Comparison of ENCODE assay signal across 12 cellular contexts in the genomic region with DNA sequence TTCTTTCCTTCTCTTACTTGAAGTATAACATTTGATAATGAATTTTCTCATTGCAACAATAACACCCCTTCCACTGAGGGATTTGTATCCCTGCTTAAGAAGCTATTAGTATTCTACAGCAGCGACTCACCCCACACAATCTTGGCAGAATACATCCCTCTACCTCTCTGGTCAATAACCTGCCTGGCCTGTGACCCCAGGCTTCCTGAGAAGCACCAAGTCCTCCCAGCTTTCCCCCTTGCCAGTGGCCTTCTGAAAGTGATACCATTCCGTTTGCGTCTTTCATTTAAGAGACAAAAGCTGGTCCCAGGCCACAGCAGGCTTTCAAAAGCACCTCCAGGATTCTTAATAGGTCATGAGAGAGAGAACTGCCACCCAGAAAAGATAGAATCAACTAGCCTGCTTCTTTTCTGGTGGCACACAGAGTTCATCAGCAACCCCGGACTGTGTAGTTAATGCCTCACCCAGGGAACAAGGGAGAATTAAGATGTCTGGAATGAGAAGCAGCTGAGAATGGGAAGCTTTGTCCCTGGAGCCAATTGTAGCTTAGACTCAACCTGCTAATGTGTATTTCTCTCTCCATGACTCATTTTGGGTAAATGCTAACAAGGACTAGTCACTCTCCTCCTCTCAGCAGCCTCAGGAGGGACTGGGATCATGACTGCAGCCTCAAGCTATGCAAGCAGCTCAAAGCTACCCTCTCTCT.
A peak's percentile ranks its signal among the peaks of the same experiment; 100 is the strongest.
DNase-seq lines count a peak whose midpoint lies in the region; ATAC-seq, FAIRE-seq and TF ChIP-seq lines count a peak whose summit lies in the region.
"Had no signal": no experiment of that assay in that cellular context is flagged by ENCODE, and none has a peak within 500 bp of the region (broad histone marks: within the 10 kb centered on the region; RNA-seq: fewer than 3 reads in every experiment).

No MANE protein-coding gene starts in this region.

- no peak overlapping the region for H3K27ac Mint-ChIP-seq in endothelial cell (ENCODE audit: unreplicated experiment)
- H3K27ac Mint-ChIP-seq: activated T-helper 17 cell treated with anti-CD3 and anti-CD28 coated beads, Interleukin-2, amount 50 U/mL, for 72 hours; T-cell had no signal

- H3K79me1 ChIP-seq in IMR-90 (ENCODE audit: low read depth in 1 of 2, low read length in 2 of 2): no peaks in the 10 kb centered on the region

- peak overlapping the region; percentile 91 for H2AK5ac ChIP-seq in IMR-90 (ENCODE audit: low read depth, low read length)

- H4K5ac ChIP-seq in IMR-90 (ENCODE audit: low read depth, low read length): peak overlapping the region; percentile 96

- H3K56ac ChIP-seq in IMR-90 (ENCODE audit: extremely low read depth, insufficient read depth, low read length): peak overlapping the region; percentile 99

- TF ChIP-seq CTCF in IMR-90 (conservative IDR thresholded peaks at IDR 0.05; ENCODE audit: low read depth, low read length) (no peak), bronchial epithelial cell (IDR thresholded peaks at IDR 0.05; ENCODE audit: insufficient read depth, low read length, severe bottlenecking) (no peak), left lung (IDR thresholded peaks at IDR 0.05) (no peak), endothelial cell (IDR thresholded peaks at IDR 0.05; ENCODE audit: unreplicated experiment) (no peak)

- peak overlapping the region; percentile 84 for H3K9ac ChIP-seq in IMR-90 (ENCODE audit: low read depth, low read length)

- H2AFZ ChIP-seq in IMR-90 (replicated peaks; ENCODE audit: low read length, poor library complexity): peak overlapping the region; percentile 95

- H3K9me3 Mint-ChIP-seq in endothelial cell (ENCODE audit: unreplicated experiment): no peaks in the 10 kb centered on the region

- CTCF ChIA-PET in IMR-90 (lab: Yijun Ruan, JAX): interaction anchor here (0.7 to 1.4 kb wide), 2 partner anchors 11 to 97 kb away, joined by 3 to 6 read pairs; no protein-coding TSS in a partner anchor

- H3K23ac ChIP-seq in IMR-90 (ENCODE audit: low read depth, low read length): peak overlapping the region; percentile 99

- H3K4me3 ChIP-seq in IMR-90 (ENCODE audit: insufficient read depth, low read depth, low read length): peak overlapping the region; percentile 21; the same call in 1 of the 2 replicates
- H3K4me3 ChIP-seq in bronchial epithelial cell (ENCODE audit: low read depth, low read length): peak overlapping the region; percentile 33
- no peak overlapping the region for H3K4me3 ChIP-seq in left lung

- H3K36me3 Mint-ChIP-seq in endothelial cell (ENCODE audit: low read depth, unreplicated experiment): no peaks in the 10 kb centered on the region
- H3K36me3 Mint-ChIP-seq: T-cell had no signal

- H3K4me2 ChIP-seq in IMR-90 (ENCODE audit: low read depth, low read length): peak overlapping the region; percentile 88

- peak overlapping the region; percentile 97 for H3K18ac ChIP-seq in IMR-90 (ENCODE audit: low read depth, low read length)

- H2BK20ac ChIP-seq in IMR-90 (ENCODE audit: low read depth, low read length): peak overlapping the region; percentile 100

- BruUV-seq in IMR-90 (replicated peaks; lab: Mats Ljungman, UMichigan): TSS peak; percentile 93

- H3K9me1 ChIP-seq in IMR-90 (ENCODE audit: insufficient read depth, low read length): no peaks in the 10 kb centered on the region

- H3K9me3 ChIP-seq in IMR-90 (ENCODE audit: control insufficient read depth, insufficient read depth, low read length): no peaks in the 10 kb centered on the region
- no peaks in the 10 kb centered on the region for H3K9me3 ChIP-seq in left lung

- no peak overlapping the region for H3K4me3 Mint-ChIP-seq in endothelial cell (ENCODE audit: unreplicated experiment)
- H3K4me3 Mint-ChIP-seq: activated T-helper 17 cell treated with anti-CD3 and anti-CD28 coated beads, Interleukin-2, amount 50 U/mL, for 72 hours; T-cell had no signal

- peak overlapping the region; percentile 100 for H4K91ac ChIP-seq in IMR-90 (ENCODE audit: insufficient read depth, low read depth, low read length)

- H2AK9ac ChIP-seq in IMR-90 (replicated peaks; ENCODE audit: low read depth, low read length, poor library complexity): peak overlapping the region; percentile 86

- peak overlapping the region; percentile 82 to 99 for H4K8ac ChIP-seq in IMR-90 (ENCODE audit: low read depth in 2 of 2, low read length in 2 of 2)

- 33% methylated on average over 1 of the region's 4 CpGs; no CpG with 5 or more reads in 1 of the 2 experiments for WGBS in IMR-90 (ENCODE audit: extremely low coverage in 2 of 2, insufficient read length in 1 of 2), 2 experiments

- DNase-seq in AG08396 (ENCODE audit: low spot score) (peak; percentile 85), IMR-90 (peak; percentile 99), bronchial epithelial cell (ENCODE audit: low read depth) (peak; percentile 99), left lung (peak in 1 of 2 donors; percentile 35), endothelial cell (ENCODE audit: low spot score) (no peak), cortex of kidney (lab: John Stamatoyannopoulos, UW) (no peak)
- DNase-seq in activated CD4-positive, alpha-beta T cell treated with anti-CD3 and anti-CD28 coated beads, Interleukin-2, amount 50 U/mL, for 1 hour: no peak
- DNase-seq in activated CD4-positive, alpha-beta T cell treated with anti-CD3 and anti-CD28 coated beads for 4 hours: no peak
- DNase-seq: head of caudate nucleus, NCI-H1105 treated with DMSO at 0.1 percent for 48 hours, T-cell had no signal

- H3K4me1 Mint-ChIP-seq in endothelial cell (ENCODE audit: unreplicated experiment): no peaks in the 10 kb centered on the region
- H3K4me1 Mint-ChIP-seq: activated T-helper 17 cell treated with anti-CD3 and anti-CD28 coated beads, Interleukin-2, amount 50 U/mL, for 72 hours; T-cell had no signal

- H4K20me1 ChIP-seq in IMR-90 (ENCODE audit: insufficient read depth, low read length): no peaks in the 10 kb centered on the region

- dilution Hi-C loops in IMR-90 (cut with HindIII; ENCODE audit: low sequenced_read_pairs, unreplicated experiment): no loop called here

- in situ Hi-C loops in IMR-90 (cut with MboI; ENCODE audit: low sequenced_read_pairs): no loop called here

- H3K14ac ChIP-seq in IMR-90 (replicated peaks; ENCODE audit: low read depth, low read length): peak overlapping the region; percentile 99

- H2BK120ac ChIP-seq in IMR-90 (ENCODE audit: low read depth, low read length): peak overlapping the region; percentile 100

- H2BK5ac ChIP-seq in IMR-90 (ENCODE audit: low read depth, low read length, poor library complexity, severe bottlenecking): peak overlapping the region; percentile 100

- H2BK15ac ChIP-seq in IMR-90 (ENCODE audit: low read depth, low read length): peak overlapping the region; percentile 99; the same call in 2 of the 3 replicates

- FAIRE-seq in bronchial epithelial cell (lab: Jason Lieb, UNC): peak; percentile 100

- H3K27ac ChIP-seq in IMR-90 (ENCODE audit: insufficient read depth, low read length): peak overlapping the region; percentile 98
- H3K27ac ChIP-seq in left lung: peak overlapping the region; percentile 44 to 63

- TF ChIP-seq RAD21 in IMR-90 (IDR thresholded peaks at IDR 0.05; ENCODE audit: low read length): no peak

- peak; percentile 86; the same call in 1 of the 2 replicates for TF ChIP-seq POLR2A in IMR-90 (IDR thresholded peaks at IDR 0.05; ENCODE audit: low read depth, low read length)

- H3K36me3 ChIP-seq in IMR-90 (ENCODE audit: control insufficient read depth, insufficient read depth, low read length) (no peaks in the 10 kb centered on the region), bronchial epithelial cell (ENCODE audit: control insufficient read depth, insufficient read depth, low read length) (no peaks in the 10 kb centered on the region), left lung (no peaks in the 10 kb centered on the region)

- H3K4ac ChIP-seq in IMR-90 (ENCODE audit: low read depth, low read length): peak overlapping the region; percentile 99

- no peaks in the 10 kb centered on the region for H3K27me3 Mint-ChIP-seq in endothelial cell (ENCODE audit: unreplicated experiment)

- peaks cover 12% of the 10 kb centered on the region for H3K4me1 ChIP-seq in IMR-90 (ENCODE audit: control insufficient read depth, insufficient read depth, low read length)
- no peaks in the 10 kb centered on the region for H3K4me1 ChIP-seq in left lung

- no peaks in the 10 kb centered on the region for H3K27me3 ChIP-seq in IMR-90 (ENCODE audit: control insufficient read depth, insufficient read depth, low read length)
- no peaks in the 10 kb centered on the region for H3K27me3 ChIP-seq in bronchial epithelial cell (ENCODE audit: control insufficient read depth, insufficient read depth, low read length)
- peaks cover 0 to 14% of the 10 kb centered on the region in 2 donors for H3K27me3 ChIP-seq in left lung

- ATAC-seq in IMR-90 (ENCODE audit: low read depth) (peak; percentile 97), left lung (peak; percentile 97)
- ATAC-seq: activated T-helper 17 cell treated with anti-CD3 and anti-CD28 coated beads, Interleukin-2, amount 50 U/mL, for 72 hours; T-cell had no signal

- POLR2A ChIA-PET in IMR-90 (lab: Charles Lee; ENCODE audit: unreplicated experiment): interaction anchor here (0.7 to 1.0 kb wide), 2 partner anchors 10 to 11 kb away, joined by 4 to 5 read pairs; no protein-coding TSS in a partner anchor

- intact Hi-C loops in IMR-90 (cut with micrococcal nuclease): no loop called here
- intact Hi-C loops in left lung (cut with DNase I): no loop called here

TF ChIP-seq in IMR-90, 13 proteins besides CTCF, POLR2A, EP300 and RAD21 (continues in another document):
- peak; percentile 98 for TF ChIP-seq FOS (IDR thresholded peaks at IDR 0.05; ENCODE audit: low read depth, low read length)
- TF ChIP-seq SMC3 (IDR thresholded peaks at IDR 0.05; ENCODE audit: low read depth, low read length): no peak
- TF ChIP-seq, protein P1, sequence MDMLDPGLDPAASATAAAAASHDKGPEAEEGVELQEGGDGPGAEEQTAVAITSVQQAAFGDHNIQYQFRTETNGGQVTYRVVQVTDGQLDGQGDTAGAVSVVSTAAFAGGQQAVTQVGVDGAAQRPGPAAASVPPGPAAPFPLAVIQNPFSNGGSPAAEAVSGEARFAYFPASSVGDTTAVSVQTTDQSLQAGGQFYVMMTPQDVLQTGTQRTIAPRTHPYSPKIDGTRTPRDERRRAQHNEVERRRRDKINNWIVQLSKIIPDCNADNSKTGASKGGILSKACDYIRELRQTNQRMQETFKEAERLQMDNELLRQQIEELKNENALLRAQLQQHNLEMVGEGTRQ (IDR thresholded peaks at IDR 0.05; ENCODE audit: low read depth, low read length): no peak
- TF ChIP-seq BHLHE40 (IDR thresholded peaks at IDR 0.05; ENCODE audit: low read depth, low read length): peak; percentile 71
- TF ChIP-seq MXI1 (IDR thresholded peaks at IDR 0.05; ENCODE audit: borderline replicate concordance, low read depth, low read length): no peak

Comparison
In these comparisons a context has a peak if more than half of its experiments do, and no peak if none do; other contexts are left out.
1. DNase-seq: peak in AG08396 (single experiment), IMR-90 (single experiment) and bronchial epithelial cell (single experiment); none in endothelial cell (single experiment), activated CD4-positive, alpha-beta T cell treated with anti-CD3 and anti-CD28 coated beads, Interleukin-2, amount 50 U/mL, for 1 hour (single experiment), cortex of kidney (single experiment) and activated CD4-positive, alpha-beta T cell treated with anti-CD3 and anti-CD28 coated beads for 4 hours (0 of 2).
2. H3K4me3 ChIP-seq: peak in IMR-90 (single experiment) and bronchial epithelial cell (single experiment); none in left lung (0 of 2).